ENCODE assay signal across 8 cellular contexts in the genomic region with DNA sequence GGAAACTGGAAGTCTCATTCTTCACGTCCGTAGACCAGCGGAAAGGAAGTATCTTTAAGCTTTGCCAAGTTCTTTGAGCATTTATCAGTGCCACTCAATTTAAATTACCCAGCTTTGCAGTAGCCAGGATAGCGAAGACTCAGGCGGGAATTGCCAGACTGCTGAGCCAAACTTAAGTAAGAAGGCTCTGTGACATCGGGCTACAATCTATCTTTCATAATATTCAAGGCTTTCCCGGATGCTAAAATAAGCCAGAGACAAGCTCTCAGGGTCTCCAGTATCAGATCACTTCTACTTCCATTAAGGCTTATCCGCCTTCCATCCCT. TPM values are rescaled to one million over a fixed set of nuclear protein-coding genes. Genes with fewer than 3 reads are reported as not detected.
A peak's percentile ranks its signal among the peaks of the same experiment; 100 is the strongest.
DNase-seq lines count a peak whose midpoint lies in the region; ATAC-seq, FAIRE-seq and TF ChIP-seq lines count a peak whose summit lies in the region.

No MANE protein-coding gene starts in this region.

- TF ChIP-seq RAD21 in A549 (conservative IDR thresholded peaks at IDR 0.05 in 1 of 2, IDR thresholded peaks at IDR 0.05 in 1 of 2): no peak

- TF ChIP-seq EP300 in A549 (IDR thresholded peaks at IDR 0.05): no peak

- H3K4me1 ChIP-seq in A549 (peaks cover 20% of the 10 kb centered on the region; the same call in 2 of the 3 replicates), HUES48 (ENCODE audit: control insufficient read depth, insufficient read depth, low read length) (peaks cover 13% of the 10 kb centered on the region; the same call in 1 of the 2 replicates), mucosa of rectum (ENCODE audit: control insufficient read depth in 2 of 2, insufficient read depth in 2 of 2, low read length in 2 of 2) (peaks cover 2 to 7% of the 10 kb centered on the region in 2 donors)

- peak overlapping the region; percentile 83 for H3K4me2 ChIP-seq in A549

- H3K36me3 ChIP-seq in HUES48 (ENCODE audit: control insufficient read depth, insufficient read depth, low read length) (peaks cover 42% of the 10 kb centered on the region), mucosa of rectum (ENCODE audit: control insufficient read depth in 2 of 2, insufficient read depth in 2 of 2, low read length in 2 of 2) (peaks cover 2 to 7% of the 10 kb centered on the region in 2 donors)

- H3K9ac ChIP-seq in HUES48 (ENCODE audit: low read depth, low read length) (peak overlapping the region; percentile 72), mucosa of rectum (ENCODE audit: low read depth in 1 of 2, low read length in 2 of 2) (peak overlapping the region; percentile 75 to 87)

- H3K4me3 ChIP-seq in A549: peak overlapping the region; percentile 73
- H3K4me3 ChIP-seq in HUES48 (ENCODE audit: low read depth, low read length): peak overlapping the region; percentile 94
- peak overlapping the region; percentile 87 for H3K4me3 ChIP-seq in choroid plexus epithelial cell (ENCODE audit: low read depth, low read length)
- peak overlapping the region; percentile 86 to 96 for H3K4me3 ChIP-seq in mucosa of rectum (ENCODE audit: low read length in 2 of 2)

- 5% methylated on average over 8 of the region's 8 CpGs for WGBS in A549 (ENCODE audit: missing lambda C conversion rate)

- TF ChIP-seq CTCF in A549 (IDR thresholded peaks at IDR 0.05) (no peak), choroid plexus epithelial cell (conservative IDR thresholded peaks at IDR 0.05; ENCODE audit: low read depth, low read length) (no peak)

- H3K9me3 ChIP-seq in A549: no peaks in the 10 kb centered on the region
- no peaks in the 10 kb centered on the region for H3K9me3 ChIP-seq in HUES48 (ENCODE audit: control insufficient read depth, insufficient read depth, low read length)
- no peaks in the 10 kb centered on the region for H3K9me3 ChIP-seq in mucosa of rectum (ENCODE audit: control insufficient read depth in 2 of 2, low read length in 2 of 2)

- no peak for DNase-seq in A549 (ENCODE audit: low read depth in 1 of 2, low spot score in 1 of 2)
- DNase-seq in choroid plexus epithelial cell (ENCODE audit: low read depth): no peak
- no peak for DNase-seq in CD1c-positive myeloid dendritic cell (ENCODE audit: extremely low spot score)
- no peak for DNase-seq in NCI-H510A treated with DMSO at 0.1 percent for 48 hours (lab: John Stamatoyannopoulos, UW)
- DNase-seq in NK-92 treated with Interleukin-12 subunit alpha and Interleukin-12 subunit beta, amount 100 ng/mL, for 24 hours (lab: John Stamatoyannopoulos, UW): no peak

- POLR2A ChIA-PET in A549 (lab: Yijun Ruan, JAX): interaction anchor here (0.6 to 1.8 kb wide), 8 partner anchors 12 to 705 kb away, joined by 3 to 9 read pairs (median 4); no protein-coding TSS in a partner anchor

- H3K27me3 ChIP-seq in HUES48 (ENCODE audit: control insufficient read depth, insufficient read depth, low read length) (no peaks in the 10 kb centered on the region), mucosa of rectum (ENCODE audit: control insufficient read depth in 2 of 2, insufficient read depth in 2 of 2, low read length in 2 of 2) (no peaks in the 10 kb centered on the region)

- ATAC-seq in A549 (peak; percentile 31 to 38), GM19452 (IDR thresholded peaks at IDR 0.05; ENCODE audit: unreplicated experiment) (peak; percentile 26)

- CTCF ChIA-PET in A549 (lab: Yijun Ruan, JAX): interaction anchor here (0.6 to 2.3 kb wide), 7 partner anchors 9 to 246 kb away, joined by 3 to 11 read pairs (median 3); no protein-coding TSS in a partner anchor

- no peak for TF ChIP-seq POLR2A in A549 (IDR thresholded peaks at IDR 0.05; ENCODE audit: low read length)

- no peak for FAIRE-seq in A549 (lab: Jason Lieb, UNC)

- H3K27ac ChIP-seq in A549 (peak overlapping the region; percentile 49 to 85), HUES48 (ENCODE audit: low read depth, low read length) (peak overlapping the region; percentile 85), mucosa of rectum (ENCODE audit: low read depth in 2 of 2, low read length in 2 of 2) (peak overlapping the region; percentile 83)

TF ChIP-seq in A549, 52 proteins besides CTCF, POLR2A, EP300 and RAD21:
- no peak for TF ChIP-seq ESRRA (IDR thresholded peaks at IDR 0.05; ENCODE audit: borderline replicate concordance, low read length)
- TF ChIP-seq RFX5 (IDR thresholded peaks at IDR 0.05): 0 out of 2 replicates have a peak, but pooled peaks have one; percentile 6

RNA-seq across cellular contexts. Expression of a gene that starts 0.4 kb away (rescaled TPM):
- polyA plus RNA-seq in A549 (2011; rRNA removed) (8.8 and 11.5 TPM in 2 replicates), A549 (2017; fragmentation: RNase III; extraction: RNeasy Plus Mini Kit Qiagen cat#74134 plus additional on column Dnase treatment) (8.0 to 8.2 TPM (median 8.0 TPM) in 3 replicates)
- polyA plus RNA-seq in A549 (2012; cell fraction: cytosol; rRNA removed): 2.0 and 2.3 TPM in 2 replicates
- 2.9 and 5.8 TPM in 2 replicates for polyA plus RNA-seq in A549 (2012; cell fraction: nucleus; rRNA removed)
- 9.7 and 11.9 TPM in 2 replicates for polyA minus RNA-seq in A549 (2011; rRNA and poly(A)+ RNA removed)
